In the genomic region with DNA sequence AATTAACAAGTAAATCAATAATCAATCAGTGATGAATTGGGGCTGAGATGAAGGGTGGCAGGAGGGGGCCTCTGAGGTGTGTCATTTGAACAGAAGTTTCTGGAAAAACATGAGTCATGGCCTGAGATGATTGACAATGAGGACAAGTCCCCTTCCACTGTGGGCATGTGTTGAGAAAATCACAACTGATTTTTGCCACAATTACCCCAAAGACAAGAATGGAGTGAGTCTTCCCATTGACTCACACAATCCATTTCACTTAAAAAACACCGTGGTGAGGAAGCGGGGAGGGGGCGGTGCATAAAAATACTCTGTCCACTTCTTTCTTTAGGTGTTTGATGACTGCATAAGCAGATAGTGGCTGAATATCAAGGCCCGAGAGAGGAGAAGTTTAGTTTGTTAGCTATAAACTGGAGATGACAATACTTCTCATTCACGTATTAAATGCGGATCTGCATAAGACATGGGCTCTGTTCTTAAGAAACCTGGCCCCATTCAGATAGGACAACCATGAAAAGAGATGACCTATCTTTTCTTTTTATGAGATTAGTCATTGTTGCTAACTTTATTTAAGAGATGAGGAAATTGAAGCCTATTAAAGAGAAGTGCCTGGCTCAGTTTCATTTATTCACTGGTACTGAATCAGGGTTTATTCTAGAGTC, we compare ENCODE assay signal across 14 cellular contexts. TPM values are rescaled to one million over a fixed set of nuclear protein-coding genes. Genes with fewer than 3 reads are reported as not detected.
DNase-seq lines count a peak whose midpoint lies in the region; ATAC-seq and TF ChIP-seq lines count a peak whose summit lies in the region.
"Had no signal": no experiment of that assay in that cellular context is flagged by ENCODE, and none has a peak within 500 bp of the region (broad histone marks: within the 10 kb centered on the region; RNA-seq: fewer than 3 reads in every experiment).

No MANE protein-coding gene starts in this region.

- TF ChIP-seq POLR2A in sigmoid colon (IDR thresholded peaks at IDR 0.05): no peak

- ATAC-seq in HG02970 (IDR thresholded peaks at IDR 0.05; ENCODE audit: low FRiP score, unreplicated experiment): no peak
- ATAC-seq: right cardiac atrium had no signal

- H3K4me1 Mint-ChIP-seq in activated T-cell treated with anti-CD3 and anti-CD28 coated beads, Interleukin-2, amount 50 U/mL, for 24 hours (ENCODE audit: low read depth): peaks cover 73% of the 10 kb centered on the region

- H3K9me3 Mint-ChIP-seq in activated T-cell treated with anti-CD3 and anti-CD28 coated beads, Interleukin-2, amount 50 U/mL, for 24 hours: peaks cover 5% of the 10 kb centered on the region

- TF ChIP-seq CTCF in sigmoid colon (IDR thresholded peaks at IDR 0.05): no peak

- DNase-seq in EH (ENCODE audit: low read depth) (peak; percentile 69), LoVo (ENCODE audit: low spot score) (peak; percentile 11), renal cortical epithelial cell (ENCODE audit: low read depth) (peak; percentile 23), NCI-H526 treated with DMSO at 0.1 percent for 48 hours (lab: John Stamatoyannopoulos, UW) (no peak), HK-2 (ENCODE audit: unreplicated experiment) (no peak), sigmoid colon (no peak)
- DNase-seq in activated T-cell treated with anti-CD3 and anti-CD28 coated beads, Interleukin-2, amount 50 U/mL, for 24 hours: no peak
- DNase-seq: activated effector memory CD4-positive, alpha-beta T cell treated with anti-CD3 and anti-CD28 coated beads, Interleukin-2, amount 50 U/mL, for 16 hours; foreskin fibroblast; NCI-H1417 treated with DMSO at 0.1 percent for 48 hours; NCI-H82; right cardiac atrium had no signal

- peak overlapping the region; percentile 26 for H3K4me3 Mint-ChIP-seq in activated T-cell treated with anti-CD3 and anti-CD28 coated beads, Interleukin-2, amount 50 U/mL, for 24 hours

- no peak for TF ChIP-seq EP300 in sigmoid colon (IDR thresholded peaks at IDR 0.05)

- H3K9me3 ChIP-seq in sigmoid colon: no peaks in the 10 kb centered on the region

- H3K36me3 Mint-ChIP-seq in activated T-cell treated with anti-CD3 and anti-CD28 coated beads, Interleukin-2, amount 50 U/mL, for 24 hours (ENCODE audit: low read depth): no peaks in the 10 kb centered on the region

- no peak overlapping the region for H3K27ac ChIP-seq in sigmoid colon

- H3K27ac Mint-ChIP-seq in activated T-cell treated with anti-CD3 and anti-CD28 coated beads, Interleukin-2, amount 50 U/mL, for 24 hours: peak overlapping the region; percentile 92

- H3K4me3 ChIP-seq in sigmoid colon: no peak overlapping the region

- H3K27me3 ChIP-seq in sigmoid colon: no peaks in the 10 kb centered on the region

- H3K36me3 ChIP-seq in sigmoid colon: no peaks in the 10 kb centered on the region

- WGBS in sigmoid colon, 2 donors: 87 to 91% methylated on average over 6 of the region's 6 CpGs

- H3K27me3 Mint-ChIP-seq in activated T-cell treated with anti-CD3 and anti-CD28 coated beads, Interleukin-2, amount 50 U/mL, for 24 hours: peaks cover 13% of the 10 kb centered on the region

- H3K4me1 ChIP-seq in sigmoid colon: peaks cover 0 to 14% (median 0%) of the 10 kb centered on the region in 4 donors

- intact Hi-C loops in sigmoid colon (cut with DNase I): no loop called here

RNA-seq across cellular contexts. Expression of gene SHC4, which starts 34.7 kb away (rescaled TPM):
- 0.89 and 7.3 TPM in 2 replicates for total RNA-seq in renal cortical epithelial cell
- 1 to 10 TPM; 2.1 to 4.6 (median 2.6) TPM for total RNA-seq in sigmoid colon
- polyA plus RNA-seq in sigmoid colon: under 1 TPM in 2 of 3 donors, not detected in 1; under 0.01 to 0.64 TPM
- total RNA-seq: G401 had no signal

RNA-seq across cellular contexts. Expression of gene EID1, which starts 51.1 kb away (rescaled TPM):
- 207 and 216 TPM in 2 replicates for total RNA-seq in renal cortical epithelial cell
- total RNA-seq in sigmoid colon: 100 to 1,000 TPM; 291 to 343 (median 332) TPM
- 100 to 1,000 TPM in 1 of 3 donors, 10 to 100 TPM in 2; 88.7 to 130 (median 94.1) TPM for polyA plus RNA-seq in sigmoid colon

Comparison
In these comparisons a context has a peak if more than half of its experiments do, and no peak if none do; other contexts are left out.
1. DNase-seq: peak in EH (single experiment), LoVo (single experiment) and renal cortical epithelial cell (single experiment); none in activated T-cell treated with anti-CD3 and anti-CD28 coated beads, Interleukin-2, amount 50 U/mL, for 24 hours (single experiment), NCI-H526 treated with DMSO at 0.1 percent for 48 hours (single experiment), HK-2 (single experiment) and sigmoid colon (single experiment).